Comparison of ENCODE assay signal across 8 cellular contexts in the genomic region with DNA sequence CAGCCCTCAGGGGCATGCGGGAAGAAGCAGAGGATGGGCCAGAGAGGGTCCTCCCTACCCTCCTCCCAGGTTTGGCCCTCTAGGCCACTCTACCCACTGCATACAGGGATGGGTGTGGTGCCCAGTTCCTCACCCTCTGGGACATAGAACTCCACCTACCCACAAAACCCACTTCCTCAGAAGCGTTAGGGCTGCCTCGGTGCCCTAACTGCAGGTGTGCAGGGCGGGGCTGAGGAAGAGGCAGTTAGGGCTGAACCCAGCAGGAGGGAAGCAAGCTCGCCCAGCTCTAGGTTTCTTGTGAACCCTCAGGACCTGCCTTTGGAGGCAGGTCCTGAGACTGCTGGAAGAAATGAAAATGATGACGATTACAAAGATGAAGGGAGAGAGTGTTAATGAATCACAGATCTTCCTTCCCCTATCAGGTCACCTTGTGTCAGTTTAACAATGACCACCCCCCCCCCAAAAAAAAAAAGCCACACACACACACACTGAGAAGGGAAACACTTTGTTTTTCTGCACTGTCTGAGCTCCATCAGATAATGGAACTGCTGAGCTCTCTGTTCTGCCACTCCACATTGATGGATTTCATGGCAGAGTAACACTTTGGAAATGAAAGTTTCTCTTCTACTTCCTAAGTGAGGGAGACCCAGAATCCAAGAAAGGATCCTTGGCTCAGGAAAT.
DNase-seq lines count a peak whose midpoint lies in the region; ATAC-seq and TF ChIP-seq lines count a peak whose summit lies in the region.

No MANE protein-coding gene starts in this region.

- H2BK5ac ChIP-seq in mesendoderm (ENCODE audit: low read length), result no peak overlapping the region

- POLR2A ChIA-PET in activated CD8-positive, alpha-beta T cell treated with anti-CD3 and anti-CD28 coated beads for 36 hours (lab: Charles Lee), result interaction anchor here (0.7 to 2.5 kb wide), 11 partner anchors 9 to 135 kb away, joined by 3 to 14 read pairs (median 4); no protein-coding TSS in a partner anchor

- no peaks in the 10 kb centered on the region for H3K9me3 Mint-ChIP-seq in activated CD8-positive, alpha-beta T cell treated with anti-CD3 and anti-CD28 coated beads for 36 hours
- no peaks in the 10 kb centered on the region for H3K9me3 Mint-ChIP-seq in chondrocyte (ENCODE audit: low read depth)

- DNase-seq in activated CD8-positive, alpha-beta memory T cell treated with anti-CD3 and anti-CD28 coated beads for 4 hours (ENCODE audit: low read depth in 2 of 2), result peak; percentile 23 to 44
- DNase-seq in activated CD8-positive, alpha-beta memory T cell treated with anti-CD3 and anti-CD28 coated beads, Interleukin-2, amount 50 U/mL, for 48 hours, result no peak
- peak; percentile 73 for DNase-seq in activated CD8-positive, alpha-beta T cell treated with anti-CD3 and anti-CD28 coated beads for 36 hours
- DNase-seq in mesendoderm (no peak), NCI-H774 (lab: John Stamatoyannopoulos, UW) (no peak), chondrocyte (ENCODE audit: low spot score) (no peak)

- H3K79me2 ChIP-seq in mesendoderm (ENCODE audit: control insufficient read depth, insufficient read depth, low read length), result no peaks in the 10 kb centered on the region

- no peak overlapping the region for H3K4me2 ChIP-seq in mesendoderm (ENCODE audit: low read length)

- no CpG with 5 or more reads among the region's 6 CpGs for WGBS in mesendoderm (ENCODE audit: extremely low coverage, insufficient coverage, low lambda C conversion rate)

- no peaks in the 10 kb centered on the region for H3K27me3 ChIP-seq in mesendoderm (ENCODE audit: insufficient read depth, low read length, poor library complexity)

- H3K27me3 Mint-ChIP-seq in activated CD8-positive, alpha-beta T cell treated with anti-CD3 and anti-CD28 coated beads for 36 hours, result no peaks in the 10 kb centered on the region
- H3K27me3 Mint-ChIP-seq in chondrocyte (ENCODE audit: low read depth), result no peaks in the 10 kb centered on the region

- H3K36me3 Mint-ChIP-seq in activated CD8-positive, alpha-beta T cell treated with anti-CD3 and anti-CD28 coated beads for 36 hours (ENCODE audit: low read depth), result peaks cover 13% of the 10 kb centered on the region
- no peaks in the 10 kb centered on the region for H3K36me3 Mint-ChIP-seq in chondrocyte (ENCODE audit: low read depth)

- intact Hi-C loops in activated CD8-positive, alpha-beta T cell treated with anti-CD3 and anti-CD28 coated beads for 36 hours (cut with micrococcal nuclease), result loop anchor here (10.0 kb wide), 1 partner anchor 69 kb away; the partner anchor contains the start of gene ARL4C

- peaks cover 81% of the 10 kb centered on the region for H3K4me1 Mint-ChIP-seq in activated CD8-positive, alpha-beta T cell treated with anti-CD3 and anti-CD28 coated beads for 36 hours (ENCODE audit: low read depth)
- peaks cover 69% of the 10 kb centered on the region for H3K4me1 Mint-ChIP-seq in chondrocyte (ENCODE audit: low read depth)

- H2BK120ac ChIP-seq in mesendoderm (ENCODE audit: low read depth, low read length), result no peak overlapping the region

- ATAC-seq in HG03469 (IDR thresholded peaks at IDR 0.05; ENCODE audit: unreplicated experiment) (peak; percentile 76), HG03520 (IDR thresholded peaks at IDR 0.05; ENCODE audit: unreplicated experiment) (no peak)
- peak; percentile 61 for ATAC-seq in activated CD8-positive, alpha-beta T cell treated with anti-CD3 and anti-CD28 coated beads for 36 hours

- no peak overlapping the region for H3K27ac ChIP-seq in mesendoderm (ENCODE audit: low read depth, low read length)

- H3K4me1 ChIP-seq in mesendoderm (ENCODE audit: control insufficient read depth, low read depth, low read length), result peaks cover 2% of the 10 kb centered on the region

- no peaks in the 10 kb centered on the region for H3K36me3 ChIP-seq in mesendoderm (ENCODE audit: control insufficient read depth, insufficient read depth, low read length)

- peak overlapping the region; percentile 88 for H3K27ac Mint-ChIP-seq in activated CD8-positive, alpha-beta T cell treated with anti-CD3 and anti-CD28 coated beads for 36 hours
- H3K27ac Mint-ChIP-seq in chondrocyte (ENCODE audit: unreplicated experiment), result no peak overlapping the region

- no peak overlapping the region for H3K4me3 ChIP-seq in mesendoderm (ENCODE audit: low read length)

- H3K79me1 ChIP-seq in mesendoderm (ENCODE audit: low read length), result no peaks in the 10 kb centered on the region

- no peak overlapping the region for H2BK15ac ChIP-seq in mesendoderm (replicated peaks; ENCODE audit: low read depth)

- peak overlapping the region; percentile 9 for H3K18ac ChIP-seq in mesendoderm (ENCODE audit: low read length)

- H3K56ac ChIP-seq in mesendoderm (ENCODE audit: low read length), result no peak overlapping the region

- TF ChIP-seq CTCF in activated CD8-positive, alpha-beta T cell treated with anti-CD3 and anti-CD28 coated beads for 36 hours (IDR thresholded peaks at IDR 0.05), result no peak
- TF ChIP-seq CTCF in chondrocyte (IDR thresholded peaks at IDR 0.05), result no peak

- CTCF ChIA-PET in activated CD8-positive, alpha-beta T cell treated with anti-CD3 and anti-CD28 coated beads for 36 hours (lab: Charles Lee), result interaction anchor here (0.8 to 1.8 kb wide), 6 partner anchors 18 to 291 kb away, joined by 3 to 5 read pairs (median 3); partner anchors contain the start of gene ARL4C

- no peak overlapping the region for H3K9ac ChIP-seq in mesendoderm (ENCODE audit: low read length)

- H4K8ac ChIP-seq in mesendoderm (ENCODE audit: low read depth, low read length), result no peak overlapping the region

- H3K4me3 Mint-ChIP-seq in activated CD8-positive, alpha-beta T cell treated with anti-CD3 and anti-CD28 coated beads for 36 hours, result peak overlapping the region; percentile 55
- no peak overlapping the region for H3K4me3 Mint-ChIP-seq in chondrocyte (ENCODE audit: unreplicated experiment)

- no peak overlapping the region for H4K5ac ChIP-seq in mesendoderm (ENCODE audit: low read length)

- no peak overlapping the region for H3K23ac ChIP-seq in mesendoderm (ENCODE audit: low read length)

- no peak overlapping the region for H2AK5ac ChIP-seq in mesendoderm (ENCODE audit: low read length)

- peak overlapping the region; percentile 17 for H3K4ac ChIP-seq in mesendoderm (ENCODE audit: low read depth, low read length)

Comparison
In these comparisons a context has a peak if more than half of its experiments do, and no peak if none do; other contexts are left out.
1. DNase-seq: peak in activated CD8-positive, alpha-beta memory T cell treated with anti-CD3 and anti-CD28 coated beads for 4 hours (2 of 2) and activated CD8-positive, alpha-beta T cell treated with anti-CD3 and anti-CD28 coated beads for 36 hours (single experiment); none in activated CD8-positive, alpha-beta memory T cell treated with anti-CD3 and anti-CD28 coated beads, Interleukin-2, amount 50 U/mL, for 48 hours (single experiment), mesendoderm (single experiment), NCI-H774 (single experiment) and chondrocyte (single experiment).